ENCODE assay signal across 8 cellular contexts in genomic region chr9:105021917-105022316, GRCh38.
"Had no signal": no experiment of that assay in that cellular context is flagged by ENCODE, and none has a peak within 500 bp of the region (broad histone marks: within the 10 kb centered on the region; RNA-seq: fewer than 3 reads in every experiment).

No MANE protein-coding gene starts in this region.

- FAIRE-seq: HTR-8/SVneo, K562 had no signal

- DNase-seq: GM23248, GOT3, H9, HCEC 1CT, IMR-90, KG1 had no signal

- H2AFZ ChIP-seq: GM23248 had no signal

- H3K27ac ChIP-seq: GM23248 had no signal

- ATAC-seq: K562 had no signal

- H3K4me3 ChIP-seq: GM23248, K562 had no signal
